In the genomic region with DNA sequence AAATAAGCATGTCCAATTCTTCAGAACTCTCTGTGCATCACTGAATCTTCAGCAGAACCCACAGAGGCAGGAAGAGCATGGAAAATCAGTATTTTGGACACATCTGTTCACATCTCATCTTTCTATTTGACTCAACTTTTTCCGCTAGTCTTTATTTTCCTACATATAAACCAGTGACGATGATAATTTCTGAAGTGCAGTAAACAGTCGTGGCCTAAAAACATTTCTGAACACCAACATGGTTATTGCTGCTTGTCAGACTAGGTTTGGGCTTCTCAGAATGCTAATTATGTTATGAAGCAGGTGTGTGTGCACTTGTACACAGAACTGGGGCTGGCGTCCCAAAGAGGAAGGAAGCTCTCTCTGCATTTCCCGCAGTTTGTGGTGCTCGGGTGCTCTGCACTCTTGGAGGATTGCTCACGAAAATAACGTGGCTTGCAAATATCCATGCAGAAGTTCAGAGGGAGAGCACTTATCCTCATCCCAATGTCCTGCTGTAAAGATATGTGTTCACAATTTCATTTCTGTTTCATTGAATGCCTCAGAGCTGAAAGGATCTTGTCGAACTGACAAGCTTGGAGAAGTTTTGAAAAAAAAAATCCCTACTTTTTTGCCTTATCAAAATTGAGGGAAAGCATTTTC, we compare ENCODE assay signal across 18 cellular contexts. TPM values are rescaled to one million over a fixed set of nuclear protein-coding genes. Genes with fewer than 3 reads are reported as not detected.
DNase-seq lines count a peak whose midpoint lies in the region; TF ChIP-seq lines count a peak whose summit lies in the region.
"Had no signal": no experiment of that assay in that cellular context is flagged by ENCODE, and none has a peak within 500 bp of the region (broad histone marks: within the 10 kb centered on the region; RNA-seq: fewer than 3 reads in every experiment).

No MANE protein-coding gene starts in this region.

- H3K36me3 ChIP-seq in endodermal cell (ENCODE audit: control insufficient read depth, insufficient read depth, low read length): no peaks in the 10 kb centered on the region
- no peaks in the 10 kb centered on the region for H3K36me3 ChIP-seq in tibial artery

- H3K4me3 Mint-ChIP-seq in activated naive CD4-positive, alpha-beta T cell treated with anti-CD3 and anti-CD28 coated beads, Interleukin-2, amount 10 ng/mL, durations not matched to agents 7 days and 5 days: no peak overlapping the region
- no peak overlapping the region for H3K4me3 Mint-ChIP-seq in activated T-helper 2 cell treated with anti-CD3 and anti-CD28 coated beads, Interferon-gamma antibody, Interleukin-2, Interleukin-4, amounts not matched to agents 10 μg/mL and 5 μg/mL and 100 μg/mL, durations not matched to agents 14 hours and 24 hours and 36 hours (ENCODE audit: low read depth)
- peak overlapping the region; percentile 38 for H3K4me3 Mint-ChIP-seq in stimulated activated naive CD8-positive, alpha-beta T cell treated with anti-CD3 and anti-CD28 coated beads, Interleukin-15, Interleukin-2, amounts not matched to agents 100 ng/mL and 50 ng/mL, for 24 hours
- no peak overlapping the region for H3K4me3 Mint-ChIP-seq in endodermal cell
- H3K4me3 Mint-ChIP-seq: activated B cell treated with CpG ODN at 0.5 μM for 24 hours had no signal

- H3K4me1 ChIP-seq in endodermal cell (ENCODE audit: control insufficient read depth, insufficient read depth, low read length) (no peaks in the 10 kb centered on the region), tibial artery (no peaks in the 10 kb centered on the region)
- H3K4me1 ChIP-seq: parathyroid adenoma had no signal

- H3K4me3 ChIP-seq in endodermal cell (ENCODE audit: low read length): no peak overlapping the region
- H3K4me3 ChIP-seq in tibial artery: no peak overlapping the region
- H3K4me3 ChIP-seq: lung had no signal

- no peaks in the 10 kb centered on the region for H3K9me3 ChIP-seq in endodermal cell (ENCODE audit: control insufficient read depth, low read length)
- H3K9me3 ChIP-seq in tibial artery: no peaks in the 10 kb centered on the region

- WGBS in endodermal cell (ENCODE audit: insufficient coverage in 1 of 2, insufficient read length in 1 of 2), 2 experiments: 89 to 93% methylated on average over 7 to 9 of the region's 9 CpGs

- TF ChIP-seq CTCF in endodermal cell (conservative IDR thresholded peaks at IDR 0.05): no peak
- TF ChIP-seq CTCF in tibial artery (IDR thresholded peaks at IDR 0.05): no peak

- intact Hi-C loops in activated T-helper 2 cell treated with anti-CD3 and anti-CD28 coated beads, Interferon-gamma antibody, Interleukin-2, Interleukin-4, amounts not matched to agents 10 μg/mL and 5 μg/mL and 100 μg/mL, durations not matched to agents 14 hours and 24 hours and 36 hours (cut with micrococcal nuclease): no loop called here
- intact Hi-C loops in tibial artery (cut with DNase I; ENCODE audit: low total_unique reads): no loop called here

- no peak overlapping the region for H3K9ac ChIP-seq in endodermal cell (ENCODE audit: extremely low read depth, low read length, poor library complexity, severe bottlenecking)
- H3K9ac ChIP-seq: parathyroid adenoma had no signal

- CTCF ChIA-PET in activated naive CD4-positive, alpha-beta T cell treated with anti-CD3 and anti-CD28 coated beads, Interleukin-2, amount 10 ng/mL, durations not matched to agents 7 days and 5 days (lab: Charles Lee): no interaction called here

- peak; percentile 37 for DNase-seq in activated naive CD4-positive, alpha-beta T cell treated with anti-CD3 and anti-CD28 coated beads, Interleukin-2, amount 10 ng/mL, durations not matched to agents 7 days and 5 days
- no peak for DNase-seq in activated naive CD4-positive, alpha-beta T cell (lab: John Stamatoyannopoulos, UW)
- DNase-seq in NAMALWA (ENCODE audit: low spot score) (peak; percentile 23), endodermal cell (no peak), C1 segment of cervical spinal cord (lab: John Stamatoyannopoulos, UW) (no peak), tibial artery (no peak)
- DNase-seq in activated T-helper 2 cell treated with anti-CD3 and anti-CD28 coated beads, Interferon-gamma antibody, Interleukin-2, Interleukin-4, amounts not matched to agents 10 μg/mL and 5 μg/mL and 100 μg/mL, durations not matched to agents 14 hours and 24 hours and 36 hours (ENCODE audit: low spot score): no peak
- DNase-seq: activated B cell treated with CpG ODN at 0.5 μM for 24 hours; cerebellar nuclear complex; IMR-90; NCI-H2029; stimulated activated CD4-positive, alpha-beta T cell treated with anti-CD3 and anti-CD28 coated beads, Interleukin-2, amount 100 ng/mL, for 24 hours had no signal

- no peaks in the 10 kb centered on the region for H3K9me3 Mint-ChIP-seq in activated naive CD4-positive, alpha-beta T cell treated with anti-CD3 and anti-CD28 coated beads, Interleukin-2, amount 10 ng/mL, durations not matched to agents 7 days and 5 days
- no peaks in the 10 kb centered on the region for H3K9me3 Mint-ChIP-seq in activated T-helper 2 cell treated with anti-CD3 and anti-CD28 coated beads, Interferon-gamma antibody, Interleukin-2, Interleukin-4, amounts not matched to agents 10 μg/mL and 5 μg/mL and 100 μg/mL, durations not matched to agents 14 hours and 24 hours and 36 hours
- no peaks in the 10 kb centered on the region for H3K9me3 Mint-ChIP-seq in stimulated activated naive CD8-positive, alpha-beta T cell treated with anti-CD3 and anti-CD28 coated beads, Interleukin-15, Interleukin-2, amounts not matched to agents 100 ng/mL and 50 ng/mL, for 24 hours
- no peaks in the 10 kb centered on the region for H3K9me3 Mint-ChIP-seq in endodermal cell
- H3K9me3 Mint-ChIP-seq: activated B cell treated with CpG ODN at 0.5 μM for 24 hours had no signal

- H3K4me1 Mint-ChIP-seq in activated naive CD4-positive, alpha-beta T cell treated with anti-CD3 and anti-CD28 coated beads, Interleukin-2, amount 10 ng/mL, durations not matched to agents 7 days and 5 days: peaks cover 20% of the 10 kb centered on the region
- peaks cover 13% of the 10 kb centered on the region for H3K4me1 Mint-ChIP-seq in activated T-helper 2 cell treated with anti-CD3 and anti-CD28 coated beads, Interferon-gamma antibody, Interleukin-2, Interleukin-4, amounts not matched to agents 10 μg/mL and 5 μg/mL and 100 μg/mL, durations not matched to agents 14 hours and 24 hours and 36 hours (ENCODE audit: low read depth)
- peaks cover 20% of the 10 kb centered on the region for H3K4me1 Mint-ChIP-seq in stimulated activated naive CD8-positive, alpha-beta T cell treated with anti-CD3 and anti-CD28 coated beads, Interleukin-15, Interleukin-2, amounts not matched to agents 100 ng/mL and 50 ng/mL, for 24 hours (ENCODE audit: low read depth)
- peaks cover 17% of the 10 kb centered on the region for H3K4me1 Mint-ChIP-seq in endodermal cell

- no peaks in the 10 kb centered on the region for H3K36me3 Mint-ChIP-seq in activated naive CD4-positive, alpha-beta T cell treated with anti-CD3 and anti-CD28 coated beads, Interleukin-2, amount 10 ng/mL, durations not matched to agents 7 days and 5 days
- no peaks in the 10 kb centered on the region for H3K36me3 Mint-ChIP-seq in activated T-helper 2 cell treated with anti-CD3 and anti-CD28 coated beads, Interferon-gamma antibody, Interleukin-2, Interleukin-4, amounts not matched to agents 10 μg/mL and 5 μg/mL and 100 μg/mL, durations not matched to agents 14 hours and 24 hours and 36 hours (ENCODE audit: low read depth)
- no peaks in the 10 kb centered on the region for H3K36me3 Mint-ChIP-seq in stimulated activated naive CD8-positive, alpha-beta T cell treated with anti-CD3 and anti-CD28 coated beads, Interleukin-15, Interleukin-2, amounts not matched to agents 100 ng/mL and 50 ng/mL, for 24 hours (ENCODE audit: low read depth)
- no peaks in the 10 kb centered on the region for H3K36me3 Mint-ChIP-seq in endodermal cell (ENCODE audit: low read depth)

- H3K27me3 ChIP-seq in endodermal cell (ENCODE audit: control insufficient read depth, insufficient read depth, low read length, poor library complexity, severe bottlenecking): no peaks in the 10 kb centered on the region
- peaks cover 0 to 10% of the 10 kb centered on the region in 2 donors for H3K27me3 ChIP-seq in tibial artery

- peak overlapping the region; percentile 53 for H3K27ac Mint-ChIP-seq in activated naive CD4-positive, alpha-beta T cell treated with anti-CD3 and anti-CD28 coated beads, Interleukin-2, amount 10 ng/mL, durations not matched to agents 7 days and 5 days
- H3K27ac Mint-ChIP-seq in activated T-helper 2 cell treated with anti-CD3 and anti-CD28 coated beads, Interferon-gamma antibody, Interleukin-2, Interleukin-4, amounts not matched to agents 10 μg/mL and 5 μg/mL and 100 μg/mL, durations not matched to agents 14 hours and 24 hours and 36 hours: peak overlapping the region; percentile 51
- peak overlapping the region; percentile 28 for H3K27ac Mint-ChIP-seq in stimulated activated naive CD8-positive, alpha-beta T cell treated with anti-CD3 and anti-CD28 coated beads, Interleukin-15, Interleukin-2, amounts not matched to agents 100 ng/mL and 50 ng/mL, for 24 hours
- no peak overlapping the region for H3K27ac Mint-ChIP-seq in endodermal cell
- H3K27ac Mint-ChIP-seq: activated B cell treated with CpG ODN at 0.5 μM for 24 hours had no signal

- H3K27me3 Mint-ChIP-seq in activated naive CD4-positive, alpha-beta T cell treated with anti-CD3 and anti-CD28 coated beads, Interleukin-2, amount 10 ng/mL, durations not matched to agents 7 days and 5 days: peaks cover 4% of the 10 kb centered on the region
- no peaks in the 10 kb centered on the region for H3K27me3 Mint-ChIP-seq in activated T-helper 2 cell treated with anti-CD3 and anti-CD28 coated beads, Interferon-gamma antibody, Interleukin-2, Interleukin-4, amounts not matched to agents 10 μg/mL and 5 μg/mL and 100 μg/mL, durations not matched to agents 14 hours and 24 hours and 36 hours (ENCODE audit: low read depth)
- no peaks in the 10 kb centered on the region for H3K27me3 Mint-ChIP-seq in stimulated activated naive CD8-positive, alpha-beta T cell treated with anti-CD3 and anti-CD28 coated beads, Interleukin-15, Interleukin-2, amounts not matched to agents 100 ng/mL and 50 ng/mL, for 24 hours
- H3K27me3 Mint-ChIP-seq in endodermal cell (ENCODE audit: insufficient read depth): peaks cover 6% of the 10 kb centered on the region
- H3K27me3 Mint-ChIP-seq: activated B cell treated with CpG ODN at 0.5 μM for 24 hours had no signal

- no peak overlapping the region for H3K27ac ChIP-seq in endodermal cell (ENCODE audit: low read depth, low read length)
- H3K27ac ChIP-seq in tibial artery: no peak overlapping the region
- H3K27ac ChIP-seq: parathyroid adenoma had no signal

RNA-seq across cellular contexts. Expression of gene EDAR, which starts 50.8 kb away (rescaled TPM):
- total RNA-seq in activated T-helper 2 cell treated with anti-CD3 and anti-CD28 coated beads, Interferon-gamma antibody, Interleukin-2, Interleukin-4, amounts not matched to agents 10 μg/mL and 5 μg/mL and 100 μg/mL, durations not matched to agents 14 hours and 24 hours and 36 hours: 0.11 TPM in 2 replicates
- not detected for total RNA-seq in endodermal cell
- 0.32 TPM for polyA plus RNA-seq in endodermal cell (2013, experiment 1 of 2)
- 0.62 TPM for polyA plus RNA-seq in endodermal cell (2013, experiment 2 of 2)
- total RNA-seq: activated B cell treated with CpG ODN at 0.5 μM for 24 hours, G401, IMR-90, NCI-H460, subcutaneous adipose tissue had no signal
- polyA plus RNA-seq: IMR-90 had no signal

Comparison
In these comparisons a context has a peak if more than half of its experiments do, and no peak if none do; other contexts are left out.
1. DNase-seq: peak in activated naive CD4-positive, alpha-beta T cell treated with anti-CD3 and anti-CD28 coated beads, Interleukin-2, amount 10 ng/mL, durations not matched to agents 7 days and 5 days (single experiment) and NAMALWA (single experiment); none in activated naive CD4-positive, alpha-beta T cell (0 of 4), activated T-helper 2 cell treated with anti-CD3 and anti-CD28 coated beads, Interferon-gamma antibody, Interleukin-2, Interleukin-4, amounts not matched to agents 10 μg/mL and 5 μg/mL and 100 μg/mL, durations not matched to agents 14 hours and 24 hours and 36 hours (single experiment), endodermal cell (single experiment), C1 segment of cervical spinal cord (0 of 14) and tibial artery (0 of 2).